In genomic region chr19:2613507-2614295, GRCh38 we compare ENCODE assay signal across 8 cellular contexts.
DNase-seq lines count a peak whose midpoint lies in the region; ATAC-seq, FAIRE-seq and TF ChIP-seq lines count a peak whose summit lies in the region.

No MANE protein-coding gene starts in this region.

- intact Hi-C loops in CD8-positive, alpha-beta T cell (cut with DNase I, micrococcal nuclease), result loop anchor here (5.0 kb wide), 2 partner anchors 51 to 221 kb away; no protein-coding TSS in a partner anchor
- intact Hi-C loops in endothelial cell of umbilical vein (cut with micrococcal nuclease), result loop anchor here (5.0 to 10.0 kb wide), 3 partner anchors 71 to 341 kb away; no protein-coding TSS in a partner anchor

- H4K20me1 ChIP-seq in KMS-11 (ENCODE audit: insufficient read depth) (no peaks in the 10 kb centered on the region), endothelial cell of umbilical vein (replicated peaks; ENCODE audit: control insufficient read depth, extremely low read depth, insufficient read depth, low read length) (no peaks in the 10 kb centered on the region)

- TF ChIP-seq POLR2A in endothelial cell of umbilical vein (IDR thresholded peaks at IDR 0.05; ENCODE audit: low read depth, low read length), result no peak

- no TSS peak for BruUV-seq in endothelial cell of umbilical vein (replicated peaks; lab: Mats Ljungman, UMichigan)

- in situ Hi-C loops in KBM-7 (cut with MboI; ENCODE audit: low pct_unique_long_range_greater_than_20kb, low sequenced_read_pairs), result loop anchor here (10.0 kb wide), 1 partner anchor 149 kb away; no protein-coding TSS in a partner anchor

- POLR2A ChIA-PET in CD8-positive, alpha-beta T cell (lab: Charles Lee), result interaction anchor here (1.0 to 2.1 kb wide), 4 partner anchors 13 to 138 kb away, joined by 3 to 11 read pairs (median 3); partner anchors contain the start of gene GADD45B
- POLR2A ChIA-PET in activated CD4-positive, alpha-beta memory T cell treated with anti-CD3 and anti-CD28 coated beads, Interleukin-2, amount 10 ng/mL, durations not matched to agents 7 days and 5 days (lab: Charles Lee), result interaction anchor here (0.6 to 10.6 kb wide), 6 partner anchors 15 to 186 kb away, joined by 3 to 220 read pairs (median 4); partner anchors contain the start of genes GADD45B, LMNB2 and TIMM13
- POLR2A ChIA-PET in endothelial cell of umbilical vein (lab: Charles Lee), result interaction anchor here (1.2 to 2.8 kb wide), 2 partner anchors 14 to 137 kb away, joined by 3 to 29 read pairs; partner anchors contain the start of gene GADD45B

- TF ChIP-seq CTCF in CD8-positive, alpha-beta T cell (IDR thresholded peaks at IDR 0.05), result peak; percentile 80
- peak; percentile 78 for TF ChIP-seq CTCF in KMS-11 (conservative IDR thresholded peaks at IDR 0.05; ENCODE audit: low read depth, low read length)
- peak; percentile 90 to 96 for TF ChIP-seq CTCF in endothelial cell of umbilical vein (IDR thresholded peaks at IDR 0.05; ENCODE audit: extremely low read depth in 1 of 2, insufficient read depth in 1 of 2, low read depth in 1 of 2, low read length in 2 of 2)
- peak; percentile 85 for TF ChIP-seq CTCF in neural crest cell (conservative IDR thresholded peaks at IDR 0.05)

- H3K4me2 ChIP-seq in KMS-11, result peak overlapping the region; percentile 33; the same call in 1 of the 2 replicates
- no peak overlapping the region for H3K4me2 ChIP-seq in endothelial cell of umbilical vein (ENCODE audit: insufficient read depth, low read length)

- H3K27ac ChIP-seq in CD8-positive, alpha-beta T cell (ENCODE audit: low read depth, low read length), result no peak overlapping the region
- H3K27ac ChIP-seq in KMS-11, result no peak overlapping the region
- no peak overlapping the region for H3K27ac ChIP-seq in endothelial cell of umbilical vein (ENCODE audit: insufficient read depth, low read depth, low read length)

- H3K9me1 ChIP-seq in endothelial cell of umbilical vein (replicated peaks; ENCODE audit: control insufficient read depth, extremely low read depth, insufficient read depth, low read length), result no peaks in the 10 kb centered on the region

- CTCF ChIA-PET in CD8-positive, alpha-beta T cell (lab: Charles Lee), result interaction anchor here (0.6 to 16.6 kb wide), 21 partner anchors 8 to 456 kb away, joined by 3 to 380 read pairs (median 5); partner anchors contain the start of gene GADD45B
- CTCF ChIA-PET in activated CD4-positive, alpha-beta memory T cell treated with anti-CD3 and anti-CD28 coated beads, Interleukin-2, amount 10 ng/mL, durations not matched to agents 7 days and 5 days (lab: Charles Lee), result interaction anchor here (0.6 to 7.9 kb wide), 16 partner anchors 14 to 326 kb away, joined by 3 to 130 read pairs (median 4); partner anchors contain the start of genes GADD45B, LMNB2 and TIMM13
- CTCF ChIA-PET in endothelial cell of umbilical vein (lab: Charles Lee), result interaction anchor here (0.9 to 10.0 kb wide), 32 partner anchors 11 to 458 kb away, joined by 3 to 171 read pairs (median 5); partner anchors contain the start of genes GADD45B and PEAK3

- H3K9me3 Mint-ChIP-seq in CD8-positive, alpha-beta T cell, result no peaks in the 10 kb centered on the region
- no peaks in the 10 kb centered on the region for H3K9me3 Mint-ChIP-seq in activated CD4-positive, alpha-beta memory T cell treated with anti-CD3 and anti-CD28 coated beads, Interleukin-2, amount 10 ng/mL, durations not matched to agents 7 days and 5 days
- no peaks in the 10 kb centered on the region for H3K9me3 Mint-ChIP-seq in neural crest cell

- no peaks in the 10 kb centered on the region for H3K9me3 ChIP-seq in CD8-positive, alpha-beta T cell (ENCODE audit: low read length)
- no peaks in the 10 kb centered on the region for H3K9me3 ChIP-seq in endothelial cell of umbilical vein (replicated peaks; ENCODE audit: control insufficient read depth, insufficient read depth, low read length)

- peak; percentile 92 for FAIRE-seq in endothelial cell of umbilical vein (lab: Jason Lieb, UNC)

- no peak overlapping the region for H2AFZ ChIP-seq in KMS-11 (ENCODE audit: low read depth)
- H2AFZ ChIP-seq in endothelial cell of umbilical vein (ENCODE audit: low read depth, low read length), result no peak overlapping the region

- H3K79me2 ChIP-seq in KMS-11 (ENCODE audit: insufficient read depth, low read depth) (no peaks in the 10 kb centered on the region), endothelial cell of umbilical vein (ENCODE audit: control insufficient read depth, insufficient read depth, low read length) (no peaks in the 10 kb centered on the region)

- peaks cover 48% of the 10 kb centered on the region for H3K4me1 Mint-ChIP-seq in CD8-positive, alpha-beta T cell (ENCODE audit: low read depth)
- H3K4me1 Mint-ChIP-seq in activated CD4-positive, alpha-beta memory T cell treated with anti-CD3 and anti-CD28 coated beads, Interleukin-2, amount 10 ng/mL, durations not matched to agents 7 days and 5 days, result peaks cover 48% of the 10 kb centered on the region
- no peaks in the 10 kb centered on the region for H3K4me1 Mint-ChIP-seq in neural crest cell

- peak; percentile 36 to 76 (median 57) for DNase-seq in CD8-positive, alpha-beta T cell
- DNase-seq in activated CD4-positive, alpha-beta memory T cell treated with anti-CD3 and anti-CD28 coated beads, Interleukin-2, amount 10 ng/mL, durations not matched to agents 7 days and 5 days, result peak; percentile 69
- DNase-seq in endothelial cell of umbilical vein (ENCODE audit: low read depth, low spot score) (peak; percentile 23), neural crest cell (ENCODE audit: low read depth, low spot score) (peak; percentile 45), KBM-7 (no peak), inferior parietal cortex (ENCODE audit: extremely low spot score) (no peak)

- dilution Hi-C loops in endothelial cell of umbilical vein (cut with MboI; ENCODE audit: extremely low pct_ligation_motif_present, low sequenced_read_pairs), result no loop called here

- no peak overlapping the region for H3K9ac ChIP-seq in KMS-11
- H3K9ac ChIP-seq in endothelial cell of umbilical vein (replicated peaks; ENCODE audit: extremely low read depth, insufficient read depth, low read length), result no peak overlapping the region

- no peak overlapping the region for H3K4me3 ChIP-seq in CD8-positive, alpha-beta T cell (ENCODE audit: low read depth, low read length)
- H3K4me3 ChIP-seq in KMS-11 (IDR thresholded peaks at IDR 0.05; ENCODE audit: insufficient read depth, low read depth, low read length), result no peak overlapping the region
- H3K4me3 ChIP-seq in endothelial cell of umbilical vein (replicated peaks in 1 of 3; ENCODE audit: insufficient read depth in 1 of 3, low read depth in 1 of 3, low read length in 3 of 3), result no peak overlapping the region

- no peak overlapping the region for H3K27ac Mint-ChIP-seq in CD8-positive, alpha-beta T cell
- H3K27ac Mint-ChIP-seq in activated CD4-positive, alpha-beta memory T cell treated with anti-CD3 and anti-CD28 coated beads, Interleukin-2, amount 10 ng/mL, durations not matched to agents 7 days and 5 days, result no peak overlapping the region
- H3K27ac Mint-ChIP-seq in neural crest cell (ENCODE audit: unreplicated experiment), result no peak overlapping the region

- peak; percentile 66 for ATAC-seq in CD8-positive, alpha-beta T cell
- no peak for ATAC-seq in GM19351 (IDR thresholded peaks at IDR 0.05; ENCODE audit: unreplicated experiment)

- peaks cover 39% of the 10 kb centered on the region for H3K4me1 ChIP-seq in CD8-positive, alpha-beta T cell (ENCODE audit: insufficient read depth, low read length)
- H3K4me1 ChIP-seq in KMS-11 (ENCODE audit: low read depth, poor library complexity, severe bottlenecking), result peaks cover 48% of the 10 kb centered on the region
- peaks cover 11% of the 10 kb centered on the region for H3K4me1 ChIP-seq in endothelial cell of umbilical vein (ENCODE audit: control insufficient read depth, extremely low read depth, insufficient read depth, low read length)

- H3K36me3 Mint-ChIP-seq in CD8-positive, alpha-beta T cell, result no peaks in the 10 kb centered on the region
- no peaks in the 10 kb centered on the region for H3K36me3 Mint-ChIP-seq in activated CD4-positive, alpha-beta memory T cell treated with anti-CD3 and anti-CD28 coated beads, Interleukin-2, amount 10 ng/mL, durations not matched to agents 7 days and 5 days (ENCODE audit: low read depth)
- no peaks in the 10 kb centered on the region for H3K36me3 Mint-ChIP-seq in neural crest cell (ENCODE audit: low read depth)

- no peaks in the 10 kb centered on the region for H3K27me3 ChIP-seq in CD8-positive, alpha-beta T cell (ENCODE audit: insufficient read depth, low read length)
- H3K27me3 ChIP-seq in KMS-11 (ENCODE audit: insufficient read depth, low read depth), result no peaks in the 10 kb centered on the region
- no peaks in the 10 kb centered on the region for H3K27me3 ChIP-seq in endothelial cell of umbilical vein (ENCODE audit: control insufficient read depth in 2 of 2, insufficient read depth in 2 of 2, low read length in 2 of 2)

- no peaks in the 10 kb centered on the region for H3K27me3 Mint-ChIP-seq in CD8-positive, alpha-beta T cell (ENCODE audit: low read depth)
- H3K27me3 Mint-ChIP-seq in activated CD4-positive, alpha-beta memory T cell treated with anti-CD3 and anti-CD28 coated beads, Interleukin-2, amount 10 ng/mL, durations not matched to agents 7 days and 5 days, result peaks cover 17% of the 10 kb centered on the region
- peaks cover 27% of the 10 kb centered on the region for H3K27me3 Mint-ChIP-seq in neural crest cell (ENCODE audit: low read depth)

- H3K36me3 ChIP-seq in CD8-positive, alpha-beta T cell (ENCODE audit: insufficient read depth, low read length), result no peaks in the 10 kb centered on the region
- H3K36me3 ChIP-seq in KMS-11 (ENCODE audit: insufficient read depth), result no peaks in the 10 kb centered on the region
- H3K36me3 ChIP-seq in endothelial cell of umbilical vein (ENCODE audit: control insufficient read depth in 2 of 2, extremely low read depth in 1 of 2, insufficient read depth in 2 of 2, low read length in 2 of 2), result no peaks in the 10 kb centered on the region

- peak overlapping the region; percentile 8 for H3K4me3 Mint-ChIP-seq in CD8-positive, alpha-beta T cell
- H3K4me3 Mint-ChIP-seq in activated CD4-positive, alpha-beta memory T cell treated with anti-CD3 and anti-CD28 coated beads, Interleukin-2, amount 10 ng/mL, durations not matched to agents 7 days and 5 days, result no peak overlapping the region
- no peak overlapping the region for H3K4me3 Mint-ChIP-seq in neural crest cell

TF ChIP-seq in endothelial cell of umbilical vein, 7 proteins besides CTCF, POLR2A, EP300 and RAD21 (continues in another document):
- TF ChIP-seq EZH2 (IDR thresholded peaks at IDR 0.05; ENCODE audit: borderline replicate concordance, low read depth, low read length, severe bottlenecking) (no peak), FOS (IDR thresholded peaks at IDR 0.05; ENCODE audit: borderline replicate concordance, insufficient read depth, low read length) (no peak), MAX (IDR thresholded peaks at IDR 0.05; ENCODE audit: insufficient read depth, insufficient read length) (no peak), GATA2 (IDR thresholded peaks at IDR 0.05; ENCODE audit: insufficient read depth, insufficient read length, low read depth, low read length) (no peak), JUN (IDR thresholded peaks at IDR 0.05; ENCODE audit: borderline replicate concordance, insufficient read depth, insufficient read length, low read depth) (no peak)

Comparison
In these comparisons a context has a peak if more than half of its experiments do, and no peak if none do; other contexts are left out.
1. DNase-seq: peak in CD8-positive, alpha-beta T cell (7 of 7), activated CD4-positive, alpha-beta memory T cell treated with anti-CD3 and anti-CD28 coated beads, Interleukin-2, amount 10 ng/mL, durations not matched to agents 7 days and 5 days (single experiment), endothelial cell of umbilical vein (single experiment) and neural crest cell (single experiment); none in KBM-7 (single experiment) and inferior parietal cortex (single experiment).
2. Peak in every context shown above with its lines, with median percentiles within 50 percentile points of each other: CTCF ChIP-seq.